Comparison of ENCODE assay signal across 8 cellular contexts in the genomic region with DNA sequence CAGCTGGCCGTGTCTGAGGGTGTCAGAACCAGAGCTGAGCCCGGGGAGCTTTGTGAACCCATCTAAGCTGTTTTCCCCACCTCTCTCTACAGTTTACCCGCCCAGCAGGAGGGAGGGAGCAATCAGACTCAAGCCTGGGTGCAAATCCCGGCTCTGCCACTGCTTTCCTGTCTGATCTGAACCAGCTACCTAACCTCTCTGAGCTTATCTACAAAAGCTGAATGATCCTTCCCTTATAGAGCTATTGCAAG. TPM values are rescaled to one million over a fixed set of nuclear protein-coding genes. Genes with fewer than 3 reads are reported as not detected.
DNase-seq lines count a peak whose midpoint lies in the region; ATAC-seq and TF ChIP-seq lines count a peak whose summit lies in the region.

No MANE protein-coding gene starts in this region.

- H3K27me3 ChIP-seq in sigmoid colon, result no peaks in the 10 kb centered on the region

- H3K4me3 Mint-ChIP-seq in activated CD4-positive, alpha-beta memory T cell treated with anti-CD3 and anti-CD28 coated beads for 36 hours, result peak overlapping the region; percentile 98
- no peak overlapping the region for H3K4me3 Mint-ChIP-seq in glutamatergic neuron (ENCODE audit: unreplicated experiment)

- H3K4me1 ChIP-seq in sigmoid colon, result peaks cover 0 to 57% (median 48%) of the 10 kb centered on the region in 4 donors

- WGBS in sigmoid colon, 2 donors, result 0 to 1% methylated on average over 4 of the region's 4 CpGs

- H3K27ac Mint-ChIP-seq in activated CD4-positive, alpha-beta memory T cell treated with anti-CD3 and anti-CD28 coated beads for 36 hours, result peak overlapping the region; percentile 99
- peak overlapping the region; percentile 21 for H3K27ac Mint-ChIP-seq in glutamatergic neuron (ENCODE audit: unreplicated experiment)

- DNase-seq in activated naive CD4-positive, alpha-beta T cell treated with Interleukin-2 at 50 U/mL for 16 hours, result peak; percentile 27
- no peak for DNase-seq in activated naive CD4-positive, alpha-beta T cell (lab: John Stamatoyannopoulos, UW)
- no peak for DNase-seq in activated CD4-positive, alpha-beta memory T cell treated with anti-CD3 and anti-CD28 coated beads for 36 hours
- no peak for DNase-seq in glutamatergic neuron
- no peak for DNase-seq in sigmoid colon
- DNase-seq in kidney glomerular epithelial cell (lab: John Stamatoyannopoulos, UW), result no peak
- no peak for DNase-seq in mesenteric fat pad (ENCODE audit: low spot score)

- no peak for TF ChIP-seq POLR2A in sigmoid colon (IDR thresholded peaks at IDR 0.05)

- TF ChIP-seq EP300 in sigmoid colon (IDR thresholded peaks at IDR 0.05), result no peak

- peaks cover 38% of the 10 kb centered on the region for H3K36me3 Mint-ChIP-seq in activated CD4-positive, alpha-beta memory T cell treated with anti-CD3 and anti-CD28 coated beads for 36 hours
- H3K36me3 Mint-ChIP-seq in glutamatergic neuron (ENCODE audit: unreplicated experiment), result peaks cover 23% of the 10 kb centered on the region

- TF ChIP-seq CTCF in glutamatergic neuron (IDR thresholded peaks at IDR 0.05; ENCODE audit: partially characterized antibody, unreplicated experiment), result no peak
- TF ChIP-seq CTCF in sigmoid colon (IDR thresholded peaks at IDR 0.05), result no peak

- intact Hi-C loops in activated CD4-positive, alpha-beta memory T cell treated with anti-CD3 and anti-CD28 coated beads for 36 hours (cut with micrococcal nuclease), result loop anchor here (1.0 to 10.0 kb wide), 5 partner anchors 14 to 594 kb away; a partner anchor contains a TSS
- intact Hi-C loops in sigmoid colon (cut with DNase I), result loop anchor here (2.0 to 5.0 kb wide), 2 partner anchors 38 to 42 kb away; no protein-coding TSS in a partner anchor

- H3K9me3 ChIP-seq in sigmoid colon, result no peaks in the 10 kb centered on the region

- CTCF ChIA-PET in activated CD4-positive, alpha-beta memory T cell treated with anti-CD3 and anti-CD28 coated beads for 36 hours (lab: Charles Lee), result interaction anchor here (0.6 to 5.0 kb wide), 29 partner anchors 9 to 268 kb away, joined by 3 to 42 read pairs (median 4); a partner anchor contains a TSS

- POLR2A ChIA-PET in activated CD4-positive, alpha-beta memory T cell treated with anti-CD3 and anti-CD28 coated beads for 36 hours (lab: Charles Lee), result interaction anchor here (0.9 to 4.3 kb wide), 5 partner anchors 14 to 272 kb away, joined by 3 to 38 read pairs (median 4); a partner anchor contains a TSS

- H3K27ac ChIP-seq in sigmoid colon, result peak overlapping the region; percentile 90 to 93 (median 90)

- H3K27me3 Mint-ChIP-seq in activated CD4-positive, alpha-beta memory T cell treated with anti-CD3 and anti-CD28 coated beads for 36 hours, result no peaks in the 10 kb centered on the region
- H3K27me3 Mint-ChIP-seq in glutamatergic neuron (ENCODE audit: unreplicated experiment), result no peaks in the 10 kb centered on the region

- peaks cover 50% of the 10 kb centered on the region for H3K4me1 Mint-ChIP-seq in activated CD4-positive, alpha-beta memory T cell treated with anti-CD3 and anti-CD28 coated beads for 36 hours (ENCODE audit: low read depth)
- H3K4me1 Mint-ChIP-seq in glutamatergic neuron (ENCODE audit: low read depth, unreplicated experiment), result peaks cover 4% of the 10 kb centered on the region

- ATAC-seq in HG03159 (IDR thresholded peaks at IDR 0.05; ENCODE audit: unreplicated experiment), result no peak

- peak overlapping the region; percentile 36 to 60 (median 55) for H3K4me3 ChIP-seq in sigmoid colon

- peaks cover 0 to 2% (median 0%) of the 10 kb centered on the region in 4 donors for H3K36me3 ChIP-seq in sigmoid colon

- peaks cover 5% of the 10 kb centered on the region for H3K9me3 Mint-ChIP-seq in activated CD4-positive, alpha-beta memory T cell treated with anti-CD3 and anti-CD28 coated beads for 36 hours
- peaks cover 9% of the 10 kb centered on the region for H3K9me3 Mint-ChIP-seq in glutamatergic neuron (ENCODE audit: unreplicated experiment)

RNA-seq across cellular contexts. Expression of a gene that starts 0.3 kb away (rescaled TPM):
- 10 to 100 TPM; 76.4 to 82.9 TPM for total RNA-seq in activated CD4-positive, alpha-beta memory T cell treated with anti-CD3 and anti-CD28 coated beads for 36 hours
- total RNA-seq in glutamatergic neuron (ENCODE audit: unreplicated experiment) (not detected), sigmoid colon (10 to 100 TPM; 26.8 to 59.5 (median 29.4) TPM), mesenteric fat pad (168 TPM)
- 10 to 100 TPM; 18.6 to 45.1 (median 24.3) TPM for polyA plus RNA-seq in sigmoid colon

RNA-seq across cellular contexts. Expression of a gene that starts 13.9 kb away (rescaled TPM):
- total RNA-seq in activated CD4-positive, alpha-beta memory T cell treated with anti-CD3 and anti-CD28 coated beads for 36 hours, result 10 to 100 TPM; 44.7 to 46.3 TPM
- total RNA-seq in glutamatergic neuron (ENCODE audit: unreplicated experiment) (not detected), sigmoid colon (10 to 100 TPM; 15.0 to 36.0 (median 20.3) TPM), mesenteric fat pad (82.3 TPM)
- polyA plus RNA-seq in sigmoid colon, result 10 to 100 TPM in 2 of 3 donors, 1 to 10 TPM in 1; 6.6 to 64.0 (median 11.3) TPM

RNA-seq across cellular contexts. Expression of a gene that starts 37.5 kb away (rescaled TPM):
- under 1 TPM; 0.53 to 0.67 TPM for total RNA-seq in activated CD4-positive, alpha-beta memory T cell treated with anti-CD3 and anti-CD28 coated beads for 36 hours
- total RNA-seq in glutamatergic neuron (ENCODE audit: unreplicated experiment) (not detected), sigmoid colon (10 to 100 TPM in 1 of 4 donors, 1 to 10 TPM in 3; 1.2 to 14.0 (median 5.4) TPM), mesenteric fat pad (51.4 TPM)
- polyA plus RNA-seq in sigmoid colon, result 1 to 10 TPM; 3.2 to 9.3 (median 4.8) TPM

Comparison
In these comparisons a context has a peak if more than half of its experiments do, and no peak if none do; other contexts are left out.
1. RNA of a gene that starts 0.3 kb away (total RNA-seq): 168 TPM in mesenteric fat pad (single experiment), 76.4 to 82.9 TPM in activated CD4-positive, alpha-beta memory T cell treated with anti-CD3 and anti-CD28 coated beads for 36 hours and 26.8 to 59.5 TPM in sigmoid colon; not detected in glutamatergic neuron (single experiment); every median in the first group is over 10 times any median in the second.
2. RNA of a gene that starts 13.9 kb away (total RNA-seq): 82.3 TPM in mesenteric fat pad (single experiment), 44.7 to 46.3 TPM in activated CD4-positive, alpha-beta memory T cell treated with anti-CD3 and anti-CD28 coated beads for 36 hours and 15.0 to 36.0 TPM in sigmoid colon; not detected in glutamatergic neuron (single experiment); every median in the first group is over 10 times any median in the second.